8 cellular contexts compared by ENCODE assay signal in the genomic region with DNA sequence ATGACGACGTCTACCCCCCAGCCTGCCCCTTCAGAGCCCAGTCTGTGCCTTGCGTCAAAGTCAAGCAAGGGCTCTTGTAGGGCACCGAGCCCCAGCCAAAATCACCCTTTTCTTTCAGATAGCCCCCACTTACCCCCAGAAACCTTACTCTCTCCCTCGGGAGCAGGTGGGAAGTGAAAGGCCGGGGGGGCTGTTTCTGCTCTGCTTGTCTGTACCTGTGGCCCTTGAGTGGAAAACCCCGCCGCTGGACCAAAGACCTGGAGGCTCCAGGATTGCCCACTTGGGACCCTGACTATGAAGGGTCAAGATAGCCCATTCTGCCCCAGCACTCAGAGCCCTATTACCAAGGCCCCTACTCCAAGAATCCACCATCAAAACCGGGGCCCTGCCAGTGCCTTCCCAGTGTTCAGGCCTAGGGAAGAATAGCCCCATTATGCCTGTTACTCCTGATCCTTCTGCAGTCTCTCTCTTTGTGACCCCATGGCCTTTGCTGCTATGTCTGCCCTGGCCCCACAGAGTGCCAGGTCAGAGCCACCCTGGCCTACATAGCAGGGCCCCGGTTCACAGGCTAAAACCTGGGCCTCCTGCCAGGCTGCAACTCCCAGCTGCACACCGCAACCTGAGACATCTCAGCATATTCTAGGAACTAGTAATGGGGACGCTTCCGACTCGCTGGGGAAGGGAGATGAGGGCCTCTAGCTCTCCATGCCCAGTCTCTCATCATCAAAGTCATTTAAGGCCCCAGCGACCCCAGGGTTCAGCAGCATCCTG. TPM values are rescaled to one million over a fixed set of nuclear protein-coding genes. Genes with fewer than 3 reads are reported as not detected.
DNase-seq lines count a peak whose midpoint lies in the region; ATAC-seq and TF ChIP-seq lines count a peak whose summit lies in the region.

No MANE protein-coding gene starts in this region.

- ATAC-seq in HG03159 (IDR thresholded peaks at IDR 0.05; ENCODE audit: unreplicated experiment) (peak; percentile 14), activated B cell treated with CpG ODN at 0.5 μM for 24 hours (ENCODE audit: low read depth) (peak; percentile 0), gastroesophageal sphincter (no peak), HG03432 (IDR thresholded peaks at IDR 0.05; ENCODE audit: unreplicated experiment) (no peak)

- H3K27me3 Mint-ChIP-seq in activated B cell treated with CpG ODN at 0.5 μM for 24 hours (no peaks in the 10 kb centered on the region), progenitor cell of endocrine pancreas (peaks cover 5% of the 10 kb centered on the region)

- H3K4me3 Mint-ChIP-seq in activated B cell treated with CpG ODN at 0.5 μM for 24 hours: peak overlapping the region; percentile 92
- peak overlapping the region; percentile 92 for H3K4me3 Mint-ChIP-seq in progenitor cell of endocrine pancreas (ENCODE audit: low read depth)

- H3K36me3 Mint-ChIP-seq in activated B cell treated with CpG ODN at 0.5 μM for 24 hours (ENCODE audit: low read depth) (peaks cover 2% of the 10 kb centered on the region), progenitor cell of endocrine pancreas (ENCODE audit: insufficient read depth) (no peaks in the 10 kb centered on the region)

- H3K27ac Mint-ChIP-seq in activated B cell treated with CpG ODN at 0.5 μM for 24 hours (peak overlapping the region; percentile 96), progenitor cell of endocrine pancreas (peak overlapping the region; percentile 94)

- CTCF ChIA-PET in activated B cell treated with CpG ODN at 0.5 μM for 24 hours (lab: Charles Lee): interaction anchor here (0.7 to 8.1 kb wide), 5 partner anchors 23 to 290 kb away, joined by 3 to 227 read pairs (median 7); a partner anchor contains a TSS

- H3K27me3 ChIP-seq in GM06990 (replicated peaks; ENCODE audit: control insufficient read depth, insufficient read depth, low read length): no peaks in the 10 kb centered on the region
- no peaks in the 10 kb centered on the region for H3K27me3 ChIP-seq in gastroesophageal sphincter

- DNase-seq in GM06990 (ENCODE audit: extremely low read depth, insufficient read length) (peak; percentile 50), activated B cell treated with CpG ODN at 0.5 μM for 24 hours (no peak), progenitor cell of endocrine pancreas (ENCODE audit: low spot score, unreplicated experiment) (no peak), NOMO-1 treated with DMSO at 0.1 percent for 48 hours (lab: John Stamatoyannopoulos, UW; ENCODE audit: unreplicated experiment) (no peak), HPDE6-E6E7 (ENCODE audit: extremely low spot score) (no peak)

- 25 to 33% methylated on average over 2 to 6 of the region's 15 CpGs for WGBS in gastroesophageal sphincter (ENCODE audit: low coverage in 1 of 2), 2 donors

- no peak for TF ChIP-seq EP300 in gastroesophageal sphincter (IDR thresholded peaks at IDR 0.05)

- POLR2A ChIA-PET in activated B cell treated with CpG ODN at 0.5 μM for 24 hours (lab: Charles Lee): interaction anchor here (0.8 to 7.1 kb wide), 22 partner anchors 22 to 673 kb away, joined by 3 to 217 read pairs (median 8); a partner anchor contains a TSS

- TF ChIP-seq CTCF in GM06990 (IDR thresholded peaks at IDR 0.05; ENCODE audit: insufficient read depth, low read length, poor library complexity, severe bottlenecking) (no peak), activated B cell treated with CpG ODN at 0.5 μM for 24 hours (IDR thresholded peaks at IDR 0.05) (no peak), gastroesophageal sphincter (IDR thresholded peaks at IDR 0.05) (no peak), progenitor cell of endocrine pancreas (IDR thresholded peaks at IDR 0.05; ENCODE audit: unreplicated experiment) (no peak)

- H3K9me3 Mint-ChIP-seq in activated B cell treated with CpG ODN at 0.5 μM for 24 hours (no peaks in the 10 kb centered on the region), progenitor cell of endocrine pancreas (ENCODE audit: low read depth) (no peaks in the 10 kb centered on the region)

- H3K36me3 ChIP-seq in GM06990 (ENCODE audit: control insufficient read depth, insufficient read depth, low read length) (no peaks in the 10 kb centered on the region), gastroesophageal sphincter (no peaks in the 10 kb centered on the region)

- peak overlapping the region; percentile 49 to 92 (median 90) for H3K27ac ChIP-seq in gastroesophageal sphincter

- H3K4me1 ChIP-seq in gastroesophageal sphincter: peaks cover 0 to 25% (median 6%) of the 10 kb centered on the region in 3 donors

- H3K4me1 Mint-ChIP-seq in activated B cell treated with CpG ODN at 0.5 μM for 24 hours (peaks cover 43% of the 10 kb centered on the region), progenitor cell of endocrine pancreas (ENCODE audit: low read depth) (peaks cover 8% of the 10 kb centered on the region)

- TF ChIP-seq POLR2A in gastroesophageal sphincter (IDR thresholded peaks at IDR 0.05): no peak

- intact Hi-C loops in activated B cell treated with CpG ODN at 0.5 μM for 24 hours (cut with micrococcal nuclease): loop anchor here (1.0 to 5.0 kb wide), 3 partner anchors 97 to 482 kb away; a partner anchor contains a TSS

- H3K9me3 ChIP-seq in gastroesophageal sphincter: no peaks in the 10 kb centered on the region

- H3K4me3 ChIP-seq in GM06990 (replicated peaks; ENCODE audit: low read depth, low read length) (peak overlapping the region; percentile 80), gastroesophageal sphincter (peak overlapping the region; percentile 36 to 80)

RNA-seq across cellular contexts. Expression of a gene that starts 22.2 kb away (rescaled TPM):
- total RNA-seq in activated B cell treated with CpG ODN at 0.5 μM for 24 hours (3.7 and 4.3 TPM in 2 replicates), gastroesophageal sphincter (under 1 TPM in 3 of 4 donors, not detected in 1; 0.35 to 0.93 (median 0.40) TPM), progenitor cell of endocrine pancreas (2.4 and 3.6 TPM in 2 replicates)

RNA-seq across cellular contexts. Expression of a gene that starts 35.5 kb away (rescaled TPM):
- 24.6 and 25.3 TPM in 2 replicates for total RNA-seq in activated B cell treated with CpG ODN at 0.5 μM for 24 hours
- 1 to 10 TPM; 7.0 to 9.9 (median 8.4) TPM for total RNA-seq in gastroesophageal sphincter
- 11.7 and 12.3 TPM in 2 replicates for total RNA-seq in progenitor cell of endocrine pancreas

RNA-seq across cellular contexts. Expression of a gene that starts 35.7 kb away (rescaled TPM):
- total RNA-seq in activated B cell treated with CpG ODN at 0.5 μM for 24 hours (61.0 and 63.0 TPM in 2 replicates), gastroesophageal sphincter (10 to 100 TPM; 15.3 to 22.6 (median 18.0) TPM), progenitor cell of endocrine pancreas (52.3 and 59.3 TPM in 2 replicates)

Comparison
In these comparisons a context has a peak if more than half of its experiments do, and no peak if none do; other contexts are left out.
1. ATAC-seq: peak in HG03159 (single experiment) and activated B cell treated with CpG ODN at 0.5 μM for 24 hours (single experiment); none in gastroesophageal sphincter (single experiment) and HG03432 (single experiment).